In the genomic region with DNA sequence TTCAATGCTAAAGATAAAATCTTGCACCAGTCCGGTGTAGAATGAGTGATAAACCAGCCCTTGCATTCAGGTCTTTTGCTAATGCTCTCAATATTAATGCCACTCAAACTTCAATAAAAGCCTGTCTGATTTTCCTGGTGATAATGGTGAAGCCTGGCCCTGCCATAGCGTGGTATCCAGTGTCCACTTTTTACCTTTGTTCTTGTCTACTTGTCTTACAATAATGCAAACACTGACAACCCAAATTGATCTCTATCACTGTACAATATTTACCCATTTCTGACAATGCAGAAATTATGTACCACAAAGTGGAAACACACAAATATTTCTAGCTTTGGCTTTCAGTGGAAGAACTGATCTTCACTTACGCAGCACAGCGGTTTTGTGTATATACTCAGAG, we compare ENCODE assay signal across 21 cellular contexts.
A peak's percentile ranks its signal among the peaks of the same experiment; 100 is the strongest.
DNase-seq lines count a peak whose midpoint lies in the region; ATAC-seq and TF ChIP-seq lines count a peak whose summit lies in the region.
"Had no signal": no experiment of that assay in that cellular context is flagged by ENCODE, and none has a peak within 500 bp of the region (broad histone marks: within the 10 kb centered on the region; RNA-seq: fewer than 3 reads in every experiment).

No MANE protein-coding gene starts in this region.

- ATAC-seq in CD4-positive, CD25-positive, alpha-beta regulatory T cell (ENCODE audit: low read depth in 2 of 2) = no peak
- ATAC-seq in activated naive CD8-positive, alpha-beta T cell treated with anti-CD3 and anti-CD28 coated beads, Interleukin-2, amount 10 ng/mL, durations not matched to agents 7 days and 5 days (ENCODE audit: low read depth) = no peak
- ATAC-seq in HG03439 (IDR thresholded peaks at IDR 0.05; ENCODE audit: unreplicated experiment) (no peak), GM19035 (IDR thresholded peaks at IDR 0.05; ENCODE audit: unreplicated experiment) (no peak)
- ATAC-seq: left lung, Panc1 had no signal

- no peak for TF ChIP-seq CTCF in Caco-2 (IDR thresholded peaks at IDR 0.05; ENCODE audit: insufficient read depth in 1 of 2, low read depth in 1 of 2, low read length in 1 of 2, severe bottlenecking in 1 of 2, unreplicated experiment in 1 of 2)

- DNase-seq in CD4-positive, CD25-positive, alpha-beta regulatory T cell = no peak
- DNase-seq in CD8-positive, alpha-beta memory T cell = no peak
- DNase-seq in NCI-H146 treated with DMSO at 0.1 percent for 48 hours (lab: John Stamatoyannopoulos, UW; ENCODE audit: unreplicated experiment) = peak; percentile 57
- no peak for DNase-seq in activated naive CD8-positive, alpha-beta T cell treated with anti-CD3 and anti-CD28 coated beads, Interleukin-2, amount 10 ng/mL, durations not matched to agents 7 days and 5 days
- DNase-seq in Caco-2 = no peak
- DNase-seq in NK-92 (lab: John Stamatoyannopoulos, UW; ENCODE audit: unreplicated experiment) = no peak
- DNase-seq: activated CD4-positive, alpha-beta T cell treated with anti-CD3 and anti-CD28 coated beads for 36 hours; activated T-cell treated with anti-CD3 and anti-CD28 coated beads, Interleukin-2, amount 50 U/mL, for 48 hours; dermis blood vessel endothelial cell; DMS53; GOT3; left lung; mucosa of descending colon; NCI-H187 treated with DMSO at 0.1 percent for 48 hours; NCI-H526 treated with DMSO at 0.1 percent for 48 hours; occipital lobe had no signal

- H3K4me1 Mint-ChIP-seq in CD4-positive, CD25-positive, alpha-beta regulatory T cell = peaks cover 12 to 27% (median 15%) of the 10 kb centered on the region in 4 donors
- peaks cover 21 to 41% (median 33%) of the 10 kb centered on the region in 3 donors for H3K4me1 Mint-ChIP-seq in CD8-positive, alpha-beta memory T cell
- peaks cover 14% of the 10 kb centered on the region for H3K4me1 Mint-ChIP-seq in activated naive CD8-positive, alpha-beta T cell treated with anti-CD3 and anti-CD28 coated beads, Interleukin-2, amount 10 ng/mL, durations not matched to agents 7 days and 5 days
- H3K4me1 Mint-ChIP-seq in Caco-2 (ENCODE audit: low read depth, unreplicated experiment) = peaks cover 5% of the 10 kb centered on the region

- BruUV-seq in Caco-2 (replicated peaks; lab: Mats Ljungman, UMichigan) = no TSS peak

- POLR2A ChIA-PET in CD8-positive, alpha-beta memory T cell (lab: Charles Lee) = no interaction called here
- POLR2A ChIA-PET in activated naive CD8-positive, alpha-beta T cell treated with anti-CD3 and anti-CD28 coated beads, Interleukin-2, amount 10 ng/mL, durations not matched to agents 7 days and 5 days (lab: Charles Lee) = interaction anchor here (0.6 to 1.2 kb wide), 5 partner anchors 14 to 247 kb away, joined by 3 read pairs; a partner anchor contains a TSS
- POLR2A ChIA-PET in Caco-2 (lab: Charles Lee) = no interaction called here

- peaks cover 0 to 5% (median 0%) of the 10 kb centered on the region in 7 donors for H3K9me3 Mint-ChIP-seq in CD4-positive, CD25-positive, alpha-beta regulatory T cell
- H3K9me3 Mint-ChIP-seq in CD8-positive, alpha-beta memory T cell = no peaks in the 10 kb centered on the region
- H3K9me3 Mint-ChIP-seq in activated naive CD8-positive, alpha-beta T cell treated with anti-CD3 and anti-CD28 coated beads, Interleukin-2, amount 10 ng/mL, durations not matched to agents 7 days and 5 days = peaks cover 4% of the 10 kb centered on the region
- no peaks in the 10 kb centered on the region for H3K9me3 Mint-ChIP-seq in Caco-2 (ENCODE audit: unreplicated experiment)
- H3K9me3 Mint-ChIP-seq: stimulated activated effector memory CD8-positive, alpha-beta T cell treated with anti-CD3 and anti-CD28 coated beads, Interleukin-12 subunit alpha, Interleukin-12 subunit beta, amount 100 ng/mL, for 72 hours had no signal

- H3K36me3 ChIP-seq in CD4-positive, CD25-positive, alpha-beta regulatory T cell (ENCODE audit: control insufficient read depth, insufficient read depth, low read length) = no peaks in the 10 kb centered on the region
- no peaks in the 10 kb centered on the region for H3K36me3 ChIP-seq in CD8-positive, alpha-beta memory T cell (ENCODE audit: insufficient read depth, low read length)
- no peaks in the 10 kb centered on the region for H3K36me3 ChIP-seq in Caco-2 (ENCODE audit: control insufficient read depth, insufficient read depth, low read length)
- H3K36me3 ChIP-seq: left lung, tibial nerve had no signal

- H3K9me3 ChIP-seq in CD4-positive, CD25-positive, alpha-beta regulatory T cell (ENCODE audit: control insufficient read depth in 2 of 2, low read length in 2 of 2) = no peaks in the 10 kb centered on the region
- no peaks in the 10 kb centered on the region for H3K9me3 ChIP-seq in CD8-positive, alpha-beta memory T cell (ENCODE audit: low read length)
- peaks cover 6% of the 10 kb centered on the region; the same call in 1 of the 2 replicates for H3K9me3 ChIP-seq in Caco-2
- H3K9me3 ChIP-seq: left lung, mucosa of descending colon, tibial nerve had no signal

- no peaks in the 10 kb centered on the region for H3K27me3 ChIP-seq in CD4-positive, CD25-positive, alpha-beta regulatory T cell (ENCODE audit: control insufficient read depth, insufficient read depth, low read length)
- no peaks in the 10 kb centered on the region for H3K27me3 ChIP-seq in CD8-positive, alpha-beta memory T cell (ENCODE audit: insufficient read depth, low read length, poor library complexity, severe bottlenecking)
- no peaks in the 10 kb centered on the region for H3K27me3 ChIP-seq in Caco-2 (replicated peaks; ENCODE audit: control insufficient read depth, insufficient read depth, low read length)
- H3K27me3 ChIP-seq: left lung, tibial nerve had no signal

- intact Hi-C loops in Caco-2 (cut with micrococcal nuclease; ENCODE audit: unreplicated experiment) = no loop called here

- H3K27ac ChIP-seq in CD4-positive, CD25-positive, alpha-beta regulatory T cell (ENCODE audit: insufficient read depth, low read length, poor library complexity, severe bottlenecking) = no peak overlapping the region
- H3K27ac ChIP-seq in CD8-positive, alpha-beta memory T cell (ENCODE audit: low read depth, low read length) = no peak overlapping the region
- H3K27ac ChIP-seq: tibial nerve had no signal

- H3K36me3 Mint-ChIP-seq in CD4-positive, CD25-positive, alpha-beta regulatory T cell = peaks cover 3% of the 10 kb centered on the region
- H3K36me3 Mint-ChIP-seq in CD8-positive, alpha-beta memory T cell = no peaks in the 10 kb centered on the region
- H3K36me3 Mint-ChIP-seq in activated naive CD8-positive, alpha-beta T cell treated with anti-CD3 and anti-CD28 coated beads, Interleukin-2, amount 10 ng/mL, durations not matched to agents 7 days and 5 days = peaks cover 5% of the 10 kb centered on the region
- peaks cover 5% of the 10 kb centered on the region for H3K36me3 Mint-ChIP-seq in Caco-2 (ENCODE audit: insufficient read depth, unreplicated experiment)
- H3K36me3 Mint-ChIP-seq: stimulated activated effector memory CD8-positive, alpha-beta T cell treated with anti-CD3 and anti-CD28 coated beads, Interleukin-12 subunit alpha, Interleukin-12 subunit beta, amount 100 ng/mL, for 72 hours had no signal

- no peaks in the 10 kb centered on the region for H3K27me3 Mint-ChIP-seq in CD4-positive, CD25-positive, alpha-beta regulatory T cell
- no peaks in the 10 kb centered on the region for H3K27me3 Mint-ChIP-seq in CD8-positive, alpha-beta memory T cell
- no peaks in the 10 kb centered on the region for H3K27me3 Mint-ChIP-seq in activated naive CD8-positive, alpha-beta T cell treated with anti-CD3 and anti-CD28 coated beads, Interleukin-2, amount 10 ng/mL, durations not matched to agents 7 days and 5 days
- no peaks in the 10 kb centered on the region for H3K27me3 Mint-ChIP-seq in Caco-2 (ENCODE audit: insufficient read depth, unreplicated experiment)
- H3K27me3 Mint-ChIP-seq: activated CD4-positive, alpha-beta T cell treated with anti-CD3 and anti-CD28 coated beads for 36 hours had no signal

- H3K4me3 Mint-ChIP-seq in CD4-positive, CD25-positive, alpha-beta regulatory T cell = peak overlapping the region in 1 of 4 donors; percentile 87
- peak overlapping the region in 4 of 7 donors; percentile 24 to 63 (median 44) for H3K4me3 Mint-ChIP-seq in CD8-positive, alpha-beta memory T cell
- peak overlapping the region; percentile 51 for H3K4me3 Mint-ChIP-seq in activated naive CD8-positive, alpha-beta T cell treated with anti-CD3 and anti-CD28 coated beads, Interleukin-2, amount 10 ng/mL, durations not matched to agents 7 days and 5 days
- no peak overlapping the region for H3K4me3 Mint-ChIP-seq in Caco-2 (ENCODE audit: unreplicated experiment)
- H3K4me3 Mint-ChIP-seq: activated CD4-positive, alpha-beta T cell treated with anti-CD3 and anti-CD28 coated beads for 36 hours; stimulated activated effector memory CD8-positive, alpha-beta T cell treated with anti-CD3 and anti-CD28 coated beads, Interleukin-12 subunit alpha, Interleukin-12 subunit beta, amount 100 ng/mL, for 72 hours had no signal

- H3K27ac Mint-ChIP-seq in CD4-positive, CD25-positive, alpha-beta regulatory T cell = peak overlapping the region in 1 of 3 donors; percentile 32
- peak overlapping the region in 3 of 8 donors; percentile 64 to 75 (median 64) for H3K27ac Mint-ChIP-seq in CD8-positive, alpha-beta memory T cell
- peak overlapping the region; percentile 66 for H3K27ac Mint-ChIP-seq in activated naive CD8-positive, alpha-beta T cell treated with anti-CD3 and anti-CD28 coated beads, Interleukin-2, amount 10 ng/mL, durations not matched to agents 7 days and 5 days
- no peak overlapping the region for H3K27ac Mint-ChIP-seq in Caco-2 (ENCODE audit: unreplicated experiment)
- H3K27ac Mint-ChIP-seq: activated CD4-positive, alpha-beta T cell treated with anti-CD3 and anti-CD28 coated beads for 36 hours; stimulated activated effector memory CD8-positive, alpha-beta T cell treated with anti-CD3 and anti-CD28 coated beads, Interleukin-12 subunit alpha, Interleukin-12 subunit beta, amount 100 ng/mL, for 72 hours had no signal

- CTCF ChIA-PET in CD8-positive, alpha-beta memory T cell (lab: Charles Lee) = interaction anchor here (1.4 kb wide), 1 partner anchor 31 kb away, joined by 5 read pairs; no protein-coding TSS in a partner anchor
- CTCF ChIA-PET in Caco-2 (lab: Charles Lee) = no interaction called here

- H3K4me3 ChIP-seq in CD4-positive, CD25-positive, alpha-beta regulatory T cell (ENCODE audit: low read depth, low read length) = peak overlapping the region; percentile 45
- H3K4me3 ChIP-seq in CD8-positive, alpha-beta memory T cell (ENCODE audit: low read length) = no peak overlapping the region
- no peak overlapping the region for H3K4me3 ChIP-seq in Caco-2 (ENCODE audit: low read depth, low read length)
- H3K4me3 ChIP-seq: left lung, mucosa of descending colon, tibial nerve had no signal

- H3K4me1 ChIP-seq in CD4-positive, CD25-positive, alpha-beta regulatory T cell (ENCODE audit: control insufficient read depth, insufficient read depth, low read length, poor library complexity, severe bottlenecking) = peaks cover 11% of the 10 kb centered on the region
- H3K4me1 ChIP-seq in CD8-positive, alpha-beta memory T cell (ENCODE audit: insufficient read depth, low read length) = peaks cover 17% of the 10 kb centered on the region
- H3K4me1 ChIP-seq in Caco-2 = 0 out of 2 replicates have a peak, but pooled peaks cover 6% of the 10 kb centered on the region
- H3K4me1 ChIP-seq: left lung had no signal
